Comparison of ENCODE assay signal across 8 cellular contexts in the genomic region with DNA sequence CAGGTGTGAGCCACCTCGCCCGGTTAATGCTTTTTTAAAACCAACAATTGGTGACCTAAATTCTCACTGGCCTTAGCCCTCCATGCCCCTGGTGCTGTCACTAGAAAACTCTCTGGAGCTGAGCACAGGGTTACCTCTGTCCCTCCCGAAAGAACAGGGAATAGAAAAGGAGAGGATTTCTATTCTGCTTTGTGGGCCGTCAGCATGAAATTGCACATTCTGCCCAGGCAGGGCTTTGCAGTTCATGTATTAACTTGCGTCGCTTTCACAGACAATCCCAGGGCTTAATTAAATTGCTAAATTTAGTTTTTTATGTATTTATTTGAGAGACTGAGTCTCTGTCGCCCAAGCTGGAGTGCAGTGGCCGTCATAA. TPM values are rescaled to one million over a fixed set of nuclear protein-coding genes. Genes with fewer than 3 reads are reported as not detected.
DNase-seq lines count a peak whose midpoint lies in the region; ATAC-seq and TF ChIP-seq lines count a peak whose summit lies in the region.

No MANE protein-coding gene starts in this region.

- H3K9me3 Mint-ChIP-seq in dendritic cell treated with granulocyte-macrophage colony-stimulating factor and Interleukin-4, amounts not matched to agents 40 ng/mL and 50 ng/mL, for 4 days: peaks cover 69% of the 10 kb centered on the region
- peaks cover 9 to 91% (median 55%) of the 10 kb centered on the region in 11 donors for H3K9me3 Mint-ChIP-seq in naive thymus-derived CD4-positive, alpha-beta T cell

- H4K20me1 ChIP-seq in MM.1S (ENCODE audit: insufficient read depth, low read length): no peaks in the 10 kb centered on the region

- TF ChIP-seq CTCF in GM12864 (IDR thresholded peaks at IDR 0.05; ENCODE audit: low read depth, low read length, missing control alignments): no peak
- no peak for TF ChIP-seq CTCF in MM.1S (IDR thresholded peaks at IDR 0.05; ENCODE audit: low read length)

- H3K4me1 Mint-ChIP-seq in dendritic cell treated with granulocyte-macrophage colony-stimulating factor and Interleukin-4, amounts not matched to agents 40 ng/mL and 50 ng/mL, for 4 days (ENCODE audit: low read depth): peaks cover 18% of the 10 kb centered on the region
- peaks cover 15 to 32% (median 19%) of the 10 kb centered on the region in 7 donors for H3K4me1 Mint-ChIP-seq in naive thymus-derived CD4-positive, alpha-beta T cell

- H3K79me2 ChIP-seq in MM.1S (ENCODE audit: low read length): no peaks in the 10 kb centered on the region

- intact Hi-C loops in dendritic cell treated with granulocyte-macrophage colony-stimulating factor and Interleukin-4, amounts not matched to agents 40 ng/mL and 50 ng/mL, for 4 days (cut with micrococcal nuclease): loop anchor here (2.0 kb wide), 1 partner anchor 28 kb away; a partner anchor contains a TSS
- intact Hi-C loops in naive thymus-derived CD4-positive, alpha-beta T cell (cut with micrococcal nuclease): loop anchor here (1.0 to 10.0 kb wide), 7 partner anchors 98 to 1036 kb away; a partner anchor contains a TSS

- H3K4me3 ChIP-seq in GM12864 (ENCODE audit: low read depth, low read length) (peak overlapping the region; percentile 76), MM.1S (ENCODE audit: low read length) (peak overlapping the region; percentile 64)
- peak overlapping the region; percentile 84 for H3K4me3 ChIP-seq in naive thymus-derived CD4-positive, alpha-beta T cell (ENCODE audit: low read length)

- no peaks in the 10 kb centered on the region for H3K9me3 ChIP-seq in MM.1S (replicated peaks; ENCODE audit: insufficient read depth, low read length)
- H3K9me3 ChIP-seq in naive thymus-derived CD4-positive, alpha-beta T cell (ENCODE audit: control insufficient read depth in 2 of 3, low read length in 3 of 3): peaks cover 0 to 59% (median 2%) of the 10 kb centered on the region in 3 experiments

- POLR2A ChIA-PET in naive thymus-derived CD4-positive, alpha-beta T cell (lab: Charles Lee): interaction anchor here (0.6 to 1.5 kb wide), 5 partner anchors 10 to 698 kb away, joined by 3 read pairs; no protein-coding TSS in a partner anchor

- peak overlapping the region; percentile 71 for H2AFZ ChIP-seq in MM.1S (ENCODE audit: low read length)

- peak overlapping the region; percentile 79 for H3K4me3 Mint-ChIP-seq in dendritic cell treated with granulocyte-macrophage colony-stimulating factor and Interleukin-4, amounts not matched to agents 40 ng/mL and 50 ng/mL, for 4 days
- peak overlapping the region; percentile 79 to 99 (median 90) for H3K4me3 Mint-ChIP-seq in naive thymus-derived CD4-positive, alpha-beta T cell

- H3K36me3 ChIP-seq in MM.1S (replicated peaks; ENCODE audit: insufficient read depth, low read length): no peaks in the 10 kb centered on the region; the same call in 1 of the 2 replicates
- peaks cover 7 to 24% (median 11%) of the 10 kb centered on the region in 3 experiments for H3K36me3 ChIP-seq in naive thymus-derived CD4-positive, alpha-beta T cell (ENCODE audit: control insufficient read depth in 2 of 3, insufficient read depth in 3 of 3, low read length in 3 of 3)

- H3K36me3 Mint-ChIP-seq in dendritic cell treated with granulocyte-macrophage colony-stimulating factor and Interleukin-4, amounts not matched to agents 40 ng/mL and 50 ng/mL, for 4 days (ENCODE audit: low read depth): peaks cover 66% of the 10 kb centered on the region
- H3K36me3 Mint-ChIP-seq in naive thymus-derived CD4-positive, alpha-beta T cell: peaks cover 36 to 74% (median 59%) of the 10 kb centered on the region in 5 donors

- no peaks in the 10 kb centered on the region for H3K27me3 ChIP-seq in MM.1S (replicated peaks; ENCODE audit: insufficient read depth, low read length)
- no peaks in the 10 kb centered on the region for H3K27me3 ChIP-seq in naive thymus-derived CD4-positive, alpha-beta T cell (ENCODE audit: control insufficient read depth in 2 of 2, insufficient read depth in 2 of 2, low read length in 2 of 2)

- H3K4me2 ChIP-seq in MM.1S (ENCODE audit: low read depth, low read length): peak overlapping the region; percentile 61; the same call in 1 of the 2 replicates

- no peaks in the 10 kb centered on the region for H3K27me3 Mint-ChIP-seq in dendritic cell treated with granulocyte-macrophage colony-stimulating factor and Interleukin-4, amounts not matched to agents 40 ng/mL and 50 ng/mL, for 4 days
- H3K27me3 Mint-ChIP-seq in naive thymus-derived CD4-positive, alpha-beta T cell: peaks cover 0 to 3% (median 0%) of the 10 kb centered on the region in 5 donors

- no peak overlapping the region for H3K27ac ChIP-seq in MM.1S (ENCODE audit: low read length)
- H3K27ac ChIP-seq in naive thymus-derived CD4-positive, alpha-beta T cell (ENCODE audit: low read depth, low read length): peak overlapping the region; percentile 76

- peak overlapping the region; percentile 91 for H3K27ac Mint-ChIP-seq in dendritic cell treated with granulocyte-macrophage colony-stimulating factor and Interleukin-4, amounts not matched to agents 40 ng/mL and 50 ng/mL, for 4 days
- peak overlapping the region in 8 of 9 donors; percentile 19 to 98 (median 78) for H3K27ac Mint-ChIP-seq in naive thymus-derived CD4-positive, alpha-beta T cell

- no peak for DNase-seq in GM12864 (ENCODE audit: low read depth)
- DNase-seq in MM.1S: no peak
- DNase-seq in naive thymus-derived CD4-positive, alpha-beta T cell: no peak

- CTCF ChIA-PET in naive thymus-derived CD4-positive, alpha-beta T cell (lab: Charles Lee): interaction anchor here (0.6 kb wide), 1 partner anchor 702 kb away, joined by 4 read pairs; no protein-coding TSS in a partner anchor

- no peaks in the 10 kb centered on the region for H3F3A ChIP-seq in MM.1S (ENCODE audit: insufficient read depth, low read length)

- H3K4me1 ChIP-seq in MM.1S (ENCODE audit: low read length): no peaks in the 10 kb centered on the region
- H3K4me1 ChIP-seq in naive thymus-derived CD4-positive, alpha-beta T cell (ENCODE audit: control insufficient read depth in 2 of 2, insufficient read depth in 2 of 2, low read length in 2 of 2): peaks cover 4 to 5% of the 10 kb centered on the region in 2 donors

- no peaks in the 10 kb centered on the region for H3K9me2 ChIP-seq in MM.1S (replicated peaks; ENCODE audit: insufficient read depth, low read length)

- peak; percentile 2 for ATAC-seq in naive thymus-derived CD4-positive, alpha-beta T cell
- no peak for ATAC-seq in GM21367 (IDR thresholded peaks at IDR 0.05; ENCODE audit: unreplicated experiment)
- ATAC-seq in HG03159 (IDR thresholded peaks at IDR 0.05; ENCODE audit: unreplicated experiment): no peak
- no peak for ATAC-seq in HG03378 (IDR thresholded peaks at IDR 0.05; ENCODE audit: unreplicated experiment)
- ATAC-seq in GM19397 (IDR thresholded peaks at IDR 0.05; ENCODE audit: unreplicated experiment): no peak

- no peak overlapping the region for H3K9ac ChIP-seq in MM.1S (ENCODE audit: low read length)

RNA-seq across cellular contexts. Expression of a gene that starts 0.6 kb away (rescaled TPM):
- 10 to 100 TPM in 4 of 5 experiments, 1 to 10 TPM in 1; 8.5 to 28.9 (median 13.3) TPM for total RNA-seq in naive thymus-derived CD4-positive, alpha-beta T cell
- polyA plus RNA-seq in naive thymus-derived CD4-positive, alpha-beta T cell: 10 to 100 TPM; 20.8 to 29.0 TPM

RNA-seq across cellular contexts. Expression of a gene that starts 27.0 kb away (rescaled TPM):
- 10 to 100 TPM; 24.7 to 59.6 (median 41.4) TPM for total RNA-seq in naive thymus-derived CD4-positive, alpha-beta T cell
- polyA plus RNA-seq in naive thymus-derived CD4-positive, alpha-beta T cell: 10 to 100 TPM; 65.0 to 79.3 TPM

RNA-seq across cellular contexts. Expression of a gene that starts 39.7 kb away (rescaled TPM):
- 1 to 10 TPM in 2 of 5 experiments, under 1 TPM in 3; 0.42 to 4.3 (median 0.93) TPM for total RNA-seq in naive thymus-derived CD4-positive, alpha-beta T cell
- 1 to 10 TPM; 2.0 to 2.6 TPM for polyA plus RNA-seq in naive thymus-derived CD4-positive, alpha-beta T cell
